In the genomic region with DNA sequence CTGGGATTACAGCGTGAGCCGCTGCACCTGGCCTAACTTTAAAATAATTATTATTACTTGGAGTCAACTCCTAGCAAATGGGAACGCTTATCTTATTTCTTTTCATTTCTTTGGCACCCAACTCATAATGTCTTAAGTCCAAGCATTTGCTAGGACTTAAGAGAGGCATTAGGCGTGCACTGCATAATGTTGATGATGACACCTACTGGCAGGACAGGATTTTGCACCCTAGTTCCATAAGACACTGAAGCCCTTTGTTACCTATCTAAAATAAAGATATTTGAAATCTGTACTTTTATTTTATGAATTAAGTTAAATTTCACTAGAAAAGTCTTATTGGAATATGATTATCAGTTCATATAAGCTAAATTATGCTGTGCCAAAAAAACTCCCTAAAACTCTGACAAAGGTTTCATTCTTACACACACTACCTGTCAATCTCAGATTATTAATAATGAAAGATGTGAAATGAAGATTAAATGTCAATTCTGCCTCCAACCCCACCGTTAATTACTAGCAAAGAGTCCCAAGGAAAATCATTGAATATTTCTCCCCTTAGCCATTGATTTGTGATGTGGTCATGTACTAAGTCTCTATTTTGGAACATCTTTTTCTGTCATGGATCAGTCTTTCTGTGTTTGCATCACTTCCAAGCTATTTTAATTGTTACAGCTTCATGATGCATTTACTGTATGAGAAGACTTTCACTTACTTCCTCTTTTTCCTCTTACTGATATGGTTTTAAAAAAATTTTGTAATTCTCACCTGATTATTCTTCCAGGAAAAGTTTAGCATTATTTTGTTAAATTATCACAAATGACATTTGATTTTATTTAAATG, we compare ENCODE assay signal across 8 cellular contexts. TPM values are rescaled to one million over a fixed set of nuclear protein-coding genes. Genes with fewer than 3 reads are reported as not detected.
A peak's percentile ranks its signal among the peaks of the same experiment; 100 is the strongest.
DNase-seq lines count a peak whose midpoint lies in the region.

No MANE protein-coding gene starts in this region.

- no peaks in the 10 kb centered on the region for H3K36me3 ChIP-seq in trophoblast cell (ENCODE audit: control insufficient read depth in 1 of 2, insufficient read depth in 2 of 2, low read length in 2 of 2)

- H3K27ac ChIP-seq in epithelial cell of prostate: no peak overlapping the region
- H3K27ac ChIP-seq in trophoblast cell (ENCODE audit: low read depth, low read length): no peak overlapping the region

- H4K91ac ChIP-seq in trophoblast cell (ENCODE audit: low read depth, low read length): no peak overlapping the region

- no CpG with 5 or more reads among the region's 5 CpGs for WGBS in trophoblast cell (ENCODE audit: extremely low coverage, insufficient coverage, insufficient read length)

- H3K14ac ChIP-seq in trophoblast cell (ENCODE audit: low read length): no peak overlapping the region

- H3K79me1 ChIP-seq in trophoblast cell (ENCODE audit: low read length): no peaks in the 10 kb centered on the region

- no peak overlapping the region for H4K8ac ChIP-seq in trophoblast cell (ENCODE audit: low read depth, low read length)

- H2BK120ac ChIP-seq in trophoblast cell (ENCODE audit: insufficient read depth, low read length, poor library complexity): no peak overlapping the region

- H3K4ac ChIP-seq in trophoblast cell (ENCODE audit: low read depth, low read length): no peak overlapping the region

- H2BK5ac ChIP-seq in trophoblast cell (ENCODE audit: low read depth, low read length, poor library complexity): no peak overlapping the region

- DNase-seq in SKM-1 treated with dmso at 0.1 percent for 144 hours (lab: John Stamatoyannopoulos, UW; ENCODE audit: unreplicated experiment): peak; percentile 12
- no peak for DNase-seq in SKM-1 (lab: John Stamatoyannopoulos, UW; ENCODE audit: unreplicated experiment)
- peak; percentile 63 for DNase-seq in H4 (ENCODE audit: low spot score)
- peak; percentile 57 for DNase-seq in NCI-H748 (lab: John Stamatoyannopoulos, UW; ENCODE audit: unreplicated experiment)
- DNase-seq in epithelial cell of prostate (ENCODE audit: low read depth, low spot score): peak; percentile 8
- peak; percentile 52 to 85 for DNase-seq in trophoblast cell
- DNase-seq in mesenteric fat pad (ENCODE audit: low spot score): no peak
- no peak for DNase-seq in NOMO-1 (lab: John Stamatoyannopoulos, UW; ENCODE audit: unreplicated experiment in 2 of 2)

- H3K4me1 ChIP-seq in trophoblast cell (ENCODE audit: control insufficient read depth in 1 of 2, insufficient read depth in 2 of 2, low read length in 2 of 2): no peaks in the 10 kb centered on the region

- H3K23ac ChIP-seq in trophoblast cell (ENCODE audit: low read length): no peak overlapping the region

- no peak overlapping the region for H2AFZ ChIP-seq in trophoblast cell (ENCODE audit: insufficient read depth, low read length, poor library complexity)

- no peak overlapping the region for H3K4me3 ChIP-seq in trophoblast cell (ENCODE audit: low read depth, low read length)

- no peak overlapping the region for H2BK12ac ChIP-seq in trophoblast cell (ENCODE audit: low read length)

- no peak overlapping the region for H3K9ac ChIP-seq in trophoblast cell (ENCODE audit: low read length)

- no peak overlapping the region for H3K4me2 ChIP-seq in trophoblast cell (ENCODE audit: low read length)

- no peak overlapping the region for H3K18ac ChIP-seq in trophoblast cell (ENCODE audit: low read length)

- H3K27me3 ChIP-seq in trophoblast cell (ENCODE audit: insufficient read depth, low read length): no peaks in the 10 kb centered on the region

- no peaks in the 10 kb centered on the region for H3K9me3 ChIP-seq in trophoblast cell (ENCODE audit: insufficient read depth, low read depth, low read length)

- no peaks in the 10 kb centered on the region for H3K79me2 ChIP-seq in trophoblast cell (ENCODE audit: control insufficient read depth, insufficient read depth, low read length, poor library complexity)

- H2AK5ac ChIP-seq in trophoblast cell (ENCODE audit: low read length): no peak overlapping the region

- H4K12ac ChIP-seq in trophoblast cell (ENCODE audit: low read depth, low read length): no peak overlapping the region

RNA-seq across cellular contexts. Expression of a gene that starts 12.7 kb away (rescaled TPM):
- total RNA-seq in H4 (2014; rRNA removed; shearing (Covaris generic)): 29.8 and 32.5 TPM in 2 replicates
- polyA plus RNA-seq in trophoblast cell (2013): 8.5 and 10.9 TPM in 2 replicates
- 0.71 TPM for total RNA-seq in mesenteric fat pad

Comparison
In these comparisons a context has a peak if more than half of its experiments do, and no peak if none do; other contexts are left out.
1. DNase-seq: peak in SKM-1 treated with dmso at 0.1 percent for 144 hours (single experiment), H4 (single experiment), NCI-H748 (single experiment), epithelial cell of prostate (single experiment) and trophoblast cell (2 of 2); none in SKM-1 (single experiment), mesenteric fat pad (single experiment) and NOMO-1 (0 of 2).
2. RNA of a gene that starts 12.7 kb away (total RNA-seq): 29.8 to 32.5 TPM in H4; 0.71 TPM in mesenteric fat pad (single experiment); every median in the first group is over 10 times any median in the second.